In genomic region chr5:172807766-172808311, GRCh38 we compare ENCODE assay signal across 8 cellular contexts. TPM values are rescaled to one million over a fixed set of nuclear protein-coding genes. Genes with fewer than 3 reads are reported as not detected.
DNase-seq lines count a peak whose midpoint lies in the region; ATAC-seq and TF ChIP-seq lines count a peak whose summit lies in the region.

No MANE protein-coding gene starts in this region.

- CTCF ChIA-PET in Calu3 (lab: Charles Lee): interaction anchor here (0.7 to 2.5 kb wide), 9 partner anchors 10 to 438 kb away, joined by 3 to 27 read pairs (median 6); partner anchors contain the start of gene DUSP1
- CTCF ChIA-PET in PC-3 (lab: Charles Lee): interaction anchor here (0.6 to 1.0 kb wide), 3 partner anchors 35 to 486 kb away, joined by 3 to 9 read pairs (median 4); no protein-coding TSS in a partner anchor
- CTCF ChIA-PET in SK-N-SH (lab: Yijun Ruan, JAX): no interaction called here

- intact Hi-C loops in Calu3 (cut with micrococcal nuclease; ENCODE audit: unreplicated experiment): loop anchor here (2.0 to 5.0 kb wide), 2 partner anchors 25 to 36 kb away; partner anchors contain the start of gene DUSP1
- intact Hi-C loops in PC-3 (cut with micrococcal nuclease): no loop called here
- intact Hi-C loops in esophagus muscularis mucosa (cut with DNase I): no loop called here

- H3K9me3 Mint-ChIP-seq in Calu3 (ENCODE audit: low read depth, unreplicated experiment) (peaks cover 5% of the 10 kb centered on the region), progenitor cell of endocrine pancreas (ENCODE audit: low read depth) (peaks cover 8% of the 10 kb centered on the region)

- H2AFZ ChIP-seq in PC-3 (ENCODE audit: low read length): no peak overlapping the region
- no peak overlapping the region; the same call in 1 of the 2 replicates for H2AFZ ChIP-seq in SK-N-SH (ENCODE audit: low read depth)

- BruUV-seq in Calu3 (replicated peaks; lab: Mats Ljungman, UMichigan): TSS peak; percentile 95
- TSS peak; percentile 99 for BruUV-seq in PC-3 (replicated peaks; lab: Mats Ljungman, UMichigan)

- peak overlapping the region; percentile 84 for H3K27ac ChIP-seq in PC-3 (ENCODE audit: low read length)
- peak overlapping the region; percentile 14 to 75 (median 54) for H3K27ac ChIP-seq in esophagus muscularis mucosa (replicated peaks in 1 of 4)
- no peak overlapping the region for H3K27ac ChIP-seq in SK-N-SH (ENCODE audit: low read depth in 2 of 2, low read length in 1 of 2)

- H3K9me2 ChIP-seq in PC-3 (replicated peaks; ENCODE audit: low read length): no peaks in the 10 kb centered on the region
- H3K9me2 ChIP-seq in SK-N-SH: no peaks in the 10 kb centered on the region

- TF ChIP-seq RAD21 in SK-N-SH (IDR thresholded peaks at IDR 0.05; ENCODE audit: low read length): no peak

- H3K4me1 ChIP-seq in PC-3 (ENCODE audit: insufficient read depth, low read length) (peaks cover 13% of the 10 kb centered on the region), esophagus muscularis mucosa (peaks cover 0 to 4% (median 2%) of the 10 kb centered on the region in 4 donors), SK-N-SH (ENCODE audit: control insufficient read depth in 1 of 2, insufficient read depth in 2 of 2, low read depth in 1 of 2, low read length in 1 of 2) (no peaks in the 10 kb centered on the region)

- no peak overlapping the region for H3K4me3 ChIP-seq in PC-3 (ENCODE audit: low read length)
- H3K4me3 ChIP-seq in esophagus muscularis mucosa: peak overlapping the region; percentile 20 to 32 (median 22)
- no peak overlapping the region for H3K4me3 ChIP-seq in SK-N-SH (ENCODE audit: low read depth in 2 of 2, low read length in 1 of 2)

- no peak for ATAC-seq in PC-3

- no peaks in the 10 kb centered on the region for H3F3A ChIP-seq in PC-3 (ENCODE audit: low read length, unreplicated experiment)
- H3F3A ChIP-seq in SK-N-SH (replicated peaks; ENCODE audit: insufficient read depth): peaks cover 3% of the 10 kb centered on the region

- H3K27ac Mint-ChIP-seq in Calu3 (ENCODE audit: unreplicated experiment) (peak overlapping the region; percentile 100), progenitor cell of endocrine pancreas (peak overlapping the region; percentile 90)

- TF ChIP-seq CTCF in Calu3 (IDR thresholded peaks at IDR 0.05; ENCODE audit: unreplicated experiment) (no peak), PC-3 (conservative IDR thresholded peaks at IDR 0.05; ENCODE audit: low read depth, low read length) (no peak), esophagus muscularis mucosa (IDR thresholded peaks at IDR 0.05) (no peak), progenitor cell of endocrine pancreas (IDR thresholded peaks at IDR 0.05; ENCODE audit: unreplicated experiment) (no peak), SK-N-SH (IDR thresholded peaks at IDR 0.05) (no peak)

- no peak for TF ChIP-seq EP300 in esophagus muscularis mucosa (IDR thresholded peaks at IDR 0.05)
- TF ChIP-seq EP300 in SK-N-SH (IDR thresholded peaks at IDR 0.05; ENCODE audit: borderline replicate concordance in 1 of 2, low read depth in 1 of 2, low read length in 1 of 2): no peak

- DNase-seq in Calu3: no peak
- no peak for DNase-seq in PC-3
- DNase-seq in esophagus muscularis mucosa (ENCODE audit: extremely low spot score): no peak
- no peak for DNase-seq in progenitor cell of endocrine pancreas (ENCODE audit: low spot score, unreplicated experiment)
- DNase-seq in SK-N-SH: no peak
- no peak for DNase-seq in stimulated activated CD4-positive, alpha-beta T cell treated with anti-CD3 and anti-CD28 coated beads, Interleukin-4, amount 100 ng/mL, for 4 hours
- no peak for DNase-seq in NOMO-1 treated with DMSO at 0.1 percent for 48 hours (lab: John Stamatoyannopoulos, UW; ENCODE audit: unreplicated experiment)
- DNase-seq in medulla oblongata (ENCODE audit: extremely low spot score): no peak

- peaks cover 33% of the 10 kb centered on the region for H3K4me1 Mint-ChIP-seq in Calu3 (ENCODE audit: low read depth, unreplicated experiment)
- peaks cover 7% of the 10 kb centered on the region for H3K4me1 Mint-ChIP-seq in progenitor cell of endocrine pancreas (ENCODE audit: low read depth)

- no peaks in the 10 kb centered on the region for H3K27me3 Mint-ChIP-seq in Calu3 (ENCODE audit: unreplicated experiment)
- peaks cover 6% of the 10 kb centered on the region for H3K27me3 Mint-ChIP-seq in progenitor cell of endocrine pancreas

- peaks cover 15% of the 10 kb centered on the region for H3K9me3 ChIP-seq in PC-3 (ENCODE audit: low read length)
- peaks cover 0 to 7% (median 3%) of the 10 kb centered on the region in 4 donors for H3K9me3 ChIP-seq in esophagus muscularis mucosa
- H3K9me3 ChIP-seq in SK-N-SH: no peaks in the 10 kb centered on the region

- WGBS in esophagus muscularis mucosa: 95% methylated on average over 11 of the region's 11 CpGs
- 89% methylated on average over 11 of the region's 11 CpGs for WGBS in SK-N-SH (ENCODE audit: low lambda C conversion rate)

- peak overlapping the region; percentile 78 for H3K9ac ChIP-seq in PC-3 (ENCODE audit: low read length)
- H3K9ac ChIP-seq in SK-N-SH: no peak overlapping the region

- no peak for TF ChIP-seq POLR2A in esophagus muscularis mucosa (IDR thresholded peaks at IDR 0.05; ENCODE audit: low read depth)

- H4K20me1 ChIP-seq in PC-3 (ENCODE audit: low read length) (no peaks in the 10 kb centered on the region), SK-N-SH (ENCODE audit: insufficient read depth) (no peaks in the 10 kb centered on the region)

- H3K36me3 Mint-ChIP-seq in Calu3 (ENCODE audit: insufficient read depth, unreplicated experiment) (peaks cover 28% of the 10 kb centered on the region), progenitor cell of endocrine pancreas (ENCODE audit: insufficient read depth) (no peaks in the 10 kb centered on the region)

- H3K4me2 ChIP-seq in PC-3 (ENCODE audit: low read length) (peak overlapping the region; percentile 30), SK-N-SH (no peak overlapping the region)

- no peaks in the 10 kb centered on the region for H3K27me3 ChIP-seq in PC-3 (ENCODE audit: low read length)
- no peaks in the 10 kb centered on the region for H3K27me3 ChIP-seq in esophagus muscularis mucosa
- no peaks in the 10 kb centered on the region for H3K27me3 ChIP-seq in SK-N-SH (ENCODE audit: insufficient read depth)

- POLR2A ChIA-PET in PC-3 (lab: Charles Lee; ENCODE audit: unreplicated experiment): interaction anchor here (0.6 to 1.0 kb wide), 2 partner anchors 19 to 36 kb away, joined by 3 to 10 read pairs; partner anchors contain the start of gene DUSP1
- POLR2A ChIA-PET in SK-N-SH (lab: Yijun Ruan, JAX): no interaction called here

- H3K4me3 Mint-ChIP-seq in Calu3 (ENCODE audit: low read depth, unreplicated experiment) (peak overlapping the region; percentile 68), progenitor cell of endocrine pancreas (ENCODE audit: low read depth) (no peak overlapping the region)

- H3K36me3 ChIP-seq in PC-3 (ENCODE audit: low read depth, low read length) (no peaks in the 10 kb centered on the region), esophagus muscularis mucosa (no peaks in the 10 kb centered on the region), SK-N-SH (replicated peaks in 1 of 2; ENCODE audit: control insufficient read depth in 1 of 2, insufficient read depth in 2 of 2, low read length in 1 of 2) (no peaks in the 10 kb centered on the region)

- H3K79me2 ChIP-seq in PC-3 (ENCODE audit: low read length) (no peaks in the 10 kb centered on the region), SK-N-SH (ENCODE audit: insufficient read depth) (no peaks in the 10 kb centered on the region)

TF ChIP-seq in SK-N-SH, 30 proteins besides CTCF, POLR2A, EP300 and RAD21 (continues in another document):
- TF ChIP-seq NRF1 (IDR thresholded peaks at IDR 0.05; ENCODE audit: low read depth, low read length) (no peak), MEF2A (IDR thresholded peaks at IDR 0.05; ENCODE audit: borderline replicate concordance, low read depth) (no peak), MXI1 (IDR thresholded peaks at IDR 0.05; ENCODE audit: low read depth, low read length) (no peak), NFIC (IDR thresholded peaks at IDR 0.05; ENCODE audit: borderline replicate concordance) (no peak), RXRA (IDR thresholded peaks at IDR 0.05; ENCODE audit: borderline replicate concordance, low read depth) (no peak), SMC3 (IDR thresholded peaks at IDR 0.05; ENCODE audit: low read depth, low read length) (no peak), YY1 (IDR thresholded peaks at IDR 0.05; ENCODE audit: low read depth) (no peak), IRF3 (IDR thresholded peaks at IDR 0.05; ENCODE audit: low read depth, low read length) (no peak), FOSL2 (IDR thresholded peaks at IDR 0.05; ENCODE audit: borderline replicate concordance, low read depth) (no peak)

RNA-seq across cellular contexts. Expression of gene ERGIC1, which starts 26.2 kb away (rescaled TPM):
- total RNA-seq in Calu3 (2022): 231 and 235 TPM in 2 replicates
- 124 and 148 TPM in 2 replicates for total RNA-seq in PC-3 (2014; rRNA removed)
- total RNA-seq in esophagus muscularis mucosa: 100 to 1,000 TPM; 105 to 161 (median 145) TPM
- 150 and 158 TPM in 2 replicates for total RNA-seq in progenitor cell of endocrine pancreas
- 101 and 111 TPM in 2 replicates for polyA plus RNA-seq in SK-N-SH (2012; rRNA removed)
- 69.4 and 95.6 TPM in 2 replicates for polyA plus RNA-seq in SK-N-SH (2012; cell fraction: cytosol; rRNA removed)
- polyA plus RNA-seq in SK-N-SH (2012; cell fraction: nucleus; rRNA removed): 40.7 and 61.0 TPM in 2 replicates

RNA-seq across cellular contexts. Expression of gene DUSP1, which starts 36.8 kb away (rescaled TPM):
- total RNA-seq in Calu3 (2022) (38.1 and 50.5 TPM in 2 replicates), PC-3 (2014; rRNA removed) (522 and 586 TPM in 2 replicates), esophagus muscularis mucosa (100 to 1,000 TPM; 455 to 718 (median 676) TPM), progenitor cell of endocrine pancreas (40.7 and 42.0 TPM in 2 replicates)
- polyA plus RNA-seq in SK-N-SH (2012; rRNA removed): 373 and 455 TPM in 2 replicates
- 208 and 248 TPM in 2 replicates for polyA plus RNA-seq in SK-N-SH (2012; cell fraction: cytosol; rRNA removed)
- 873 and 891 TPM in 2 replicates for polyA plus RNA-seq in SK-N-SH (2012; cell fraction: nucleus; rRNA removed)

Comparison
In these comparisons a context has a peak if more than half of its experiments do, and no peak if none do; other contexts are left out.
1. H3K27ac ChIP-seq: peak in PC-3 (single experiment) and esophagus muscularis mucosa (4 of 4); none in SK-N-SH (0 of 2).
2. H3K4me3 ChIP-seq: peak in esophagus muscularis mucosa (4 of 4); none in PC-3 (single experiment) and SK-N-SH (0 of 2).